In genomic region chr2:20439193-20439475, GRCh38 we compare ENCODE assay signal across 1 cellular context.
A peak's percentile ranks its signal among the peaks of the same experiment; 100 is the strongest.
TF ChIP-seq lines count a peak whose summit lies in the region.

No MANE protein-coding gene starts in this region.

TF ChIP-seq in HepG2, 621 proteins besides CTCF, POLR2A, EP300 and RAD21 (continued from another document and continues in another):
- TF ChIP-seq UBTF (CRISPR knock-in tag; IDR thresholded peaks at IDR 0.05), result no peak
- TF ChIP-seq CEBPZ (IDR thresholded peaks at IDR 0.05; ENCODE audit: low read length), result no peak
- TF ChIP-seq GABPB1 (CRISPR knock-in tag; IDR thresholded peaks at IDR 0.05), result no peak
- 0 out of 2 replicates have a peak, but pooled peaks have one; percentile 18 for TF ChIP-seq CCDC6 (CRISPR knock-in tag; IDR thresholded peaks at IDR 0.05)
- TF ChIP-seq ZFP1 (CRISPR knock-in tag; IDR thresholded peaks at IDR 0.05), result no peak
- no peak for TF ChIP-seq ZNF326 (CRISPR knock-in tag; IDR thresholded peaks at IDR 0.05; ENCODE audit: borderline replicate concordance)
- no peak for TF ChIP-seq ZBTB38 (CRISPR knock-in tag; IDR thresholded peaks at IDR 0.05)
- no peak for TF ChIP-seq ZNF772 (CRISPR knock-in tag; IDR thresholded peaks at IDR 0.05)
- TF ChIP-seq ZNF563 (CRISPR knock-in tag; IDR thresholded peaks at IDR 0.05), result no peak
- no peak for TF ChIP-seq SMAD9 (CRISPR knock-in tag; IDR thresholded peaks at IDR 0.05)
- TF ChIP-seq ZFP62 (CRISPR knock-in tag; IDR thresholded peaks at IDR 0.05), result no peak
- TF ChIP-seq RBFOX2 (IDR thresholded peaks at IDR 0.05; ENCODE audit: low read depth, low read length), result no peak
- TF ChIP-seq ZEB1 (IDR thresholded peaks at IDR 0.05; ENCODE audit: insufficient replicate concordance, low read depth), result no peak
- no peak for TF ChIP-seq ZNF672 (CRISPR knock-in tag; IDR thresholded peaks at IDR 0.05)
- TF ChIP-seq GRHL1 (CRISPR knock-in tag; conservative IDR thresholded peaks at IDR 0.05), result no peak
- no peak for TF ChIP-seq ZNF607 (CRISPR knock-in tag; IDR thresholded peaks at IDR 0.05; ENCODE audit: borderline replicate concordance)
- TF ChIP-seq ZNF552 (CRISPR knock-in tag; IDR thresholded peaks at IDR 0.05; ENCODE audit: borderline replicate concordance), result no peak
- 0 out of 2 replicates have a peak, but pooled peaks have one; percentile 56 for TF ChIP-seq TBX2 (CRISPR knock-in tag; IDR thresholded peaks at IDR 0.05; ENCODE audit: borderline replicate concordance)
- no peak for TF ChIP-seq TEAD3 (CRISPR knock-in tag; optimal IDR thresholded peaks at IDR 0.05; ENCODE audit: borderline replicate concordance)
- no peak for TF ChIP-seq RNF2 (conservative IDR thresholded peaks at IDR 0.05; ENCODE audit: low read depth)
- TF ChIP-seq ZNF264 (CRISPR knock-in tag; IDR thresholded peaks at IDR 0.05), result no peak
- TF ChIP-seq ARHGAP35 (CRISPR knock-in tag; IDR thresholded peaks at IDR 0.05; ENCODE audit: borderline replicate concordance), result no peak
- TF ChIP-seq ZSCAN12 (CRISPR knock-in tag; IDR thresholded peaks at IDR 0.05), result no peak
- 0 out of 2 replicates have a peak, but pooled peaks have one; percentile 44 for TF ChIP-seq ZBTB42 (CRISPR knock-in tag; IDR thresholded peaks at IDR 0.05)
- no peak for TF ChIP-seq NR2F2 (IDR thresholded peaks at IDR 0.05; ENCODE audit: borderline replicate concordance, low read depth)
- no peak for TF ChIP-seq ZNF333 (CRISPR knock-in tag; IDR thresholded peaks at IDR 0.05; ENCODE audit: borderline replicate concordance)
- no peak for TF ChIP-seq PCBP1 (IDR thresholded peaks at IDR 0.05; ENCODE audit: borderline replicate concordance, low read depth, low read length)
- no peak for TF ChIP-seq THAP7 (CRISPR knock-in tag; IDR thresholded peaks at IDR 0.05)
- TF ChIP-seq ZNF430 (CRISPR knock-in tag; IDR thresholded peaks at IDR 0.05), result no peak
- no peak for TF ChIP-seq IRF2 (CRISPR knock-in tag; IDR thresholded peaks at IDR 0.05)
- no peak for TF ChIP-seq KDM6A (CRISPR knock-in tag; IDR thresholded peaks at IDR 0.05; ENCODE audit: low read depth)
- TF ChIP-seq ZNF121 (CRISPR knock-in tag; IDR thresholded peaks at IDR 0.05), result peak; percentile 97
- peak; percentile 48; the same call in 1 of the 2 replicates for TF ChIP-seq GATAD2A (CRISPR knock-in tag; IDR thresholded peaks at IDR 0.05)
- TF ChIP-seq ZNF781 (CRISPR knock-in tag; IDR thresholded peaks at IDR 0.05; ENCODE audit: borderline replicate concordance, not compliant biosample characterization), result no peak
- TF ChIP-seq SNAI1 (CRISPR knock-in tag; IDR thresholded peaks at IDR 0.05; ENCODE audit: borderline replicate concordance), result no peak
- no peak for TF ChIP-seq XBP1 (CRISPR knock-in tag; IDR thresholded peaks at IDR 0.05)
- TF ChIP-seq PITX1 (CRISPR knock-in tag; IDR thresholded peaks at IDR 0.05), result 0 out of 2 replicates have a peak, but pooled peaks have one; percentile 19
- TF ChIP-seq NR2F1 (CRISPR knock-in tag; IDR thresholded peaks at IDR 0.05), result 0 out of 4 replicates have a peak, but pooled peaks of 1 of the 2 experiments have one; percentile 13
- TF ChIP-seq ZNF350 (CRISPR knock-in tag; IDR thresholded peaks at IDR 0.05; ENCODE audit: borderline replicate concordance, low read depth), result no peak
- TF ChIP-seq EEA1 (CRISPR knock-in tag; IDR thresholded peaks at IDR 0.05; ENCODE audit: borderline replicate concordance), result no peak
- no peak for TF ChIP-seq FOXP4 (CRISPR knock-in tag; IDR thresholded peaks at IDR 0.05)
- TF ChIP-seq SETDB1 (CRISPR knock-in tag; IDR thresholded peaks at IDR 0.05; ENCODE audit: borderline replicate concordance), result no peak
- no peak for TF ChIP-seq AGO1 (IDR thresholded peaks at IDR 0.05; ENCODE audit: low read depth, low read length, poor library complexity, severe bottlenecking)
- 0 out of 2 replicates have a peak, but pooled peaks have one; percentile 3 for TF ChIP-seq SMC3 (IDR thresholded peaks at IDR 0.05; ENCODE audit: low read length)
- TF ChIP-seq SRY (CRISPR knock-in tag; IDR thresholded peaks at IDR 0.05), result no peak
- no peak for TF ChIP-seq ZNF740 (CRISPR knock-in tag; IDR thresholded peaks at IDR 0.05)
- TF ChIP-seq ZNF280B (CRISPR knock-in tag; IDR thresholded peaks at IDR 0.05; ENCODE audit: borderline replicate concordance), result no peak
- TF ChIP-seq ZNF761 (CRISPR knock-in tag; conservative IDR thresholded peaks at IDR 0.05), result no peak
- TF ChIP-seq HNF1B (CRISPR knock-in tag; IDR thresholded peaks at IDR 0.05), result no peak
- no peak for TF ChIP-seq TBP (CRISPR knock-in tag; IDR thresholded peaks at IDR 0.05)
- no peak for TF ChIP-seq ZNF331 (CRISPR knock-in tag; IDR thresholded peaks at IDR 0.05)
- TF ChIP-seq RCOR2 (CRISPR knock-in tag; IDR thresholded peaks at IDR 0.05), result 0 out of 2 replicates have a peak, but pooled peaks have one; percentile 27
- TF ChIP-seq ZNF777 (CRISPR knock-in tag; IDR thresholded peaks at IDR 0.05), result no peak
- TF ChIP-seq ZNF292 (CRISPR knock-in tag; IDR thresholded peaks at IDR 0.05; ENCODE audit: borderline replicate concordance, low read depth), result no peak
- TF ChIP-seq HMG20B (CRISPR knock-in tag; conservative IDR thresholded peaks at IDR 0.05), result no peak
- TF ChIP-seq ZNF367 (CRISPR knock-in tag; IDR thresholded peaks at IDR 0.05; ENCODE audit: borderline replicate concordance), result no peak
- TF ChIP-seq RARA (CRISPR knock-in tag; IDR thresholded peaks at IDR 0.05), result peak; percentile 47; the same call in 1 of the 2 replicates
- no peak for TF ChIP-seq FOXJ3 (CRISPR knock-in tag; IDR thresholded peaks at IDR 0.05; ENCODE audit: borderline replicate concordance)
- no peak for TF ChIP-seq ZNF205 (CRISPR knock-in tag; IDR thresholded peaks at IDR 0.05)
- TF ChIP-seq LCORL (IDR thresholded peaks at IDR 0.05), result no peak
- 0 out of 2 replicates have a peak, but pooled peaks have one; percentile 20 for TF ChIP-seq LCORL (CRISPR knock-in tag; IDR thresholded peaks at IDR 0.05)
- TF ChIP-seq DR1 (CRISPR knock-in tag; IDR thresholded peaks at IDR 0.05), result no peak
- TF ChIP-seq ZNF383 (CRISPR knock-in tag; IDR thresholded peaks at IDR 0.05; ENCODE audit: borderline replicate concordance), result no peak
- no peak for TF ChIP-seq MZF1 (CRISPR knock-in tag; IDR thresholded peaks at IDR 0.05; ENCODE audit: borderline replicate concordance)
- TF ChIP-seq CREM (IDR thresholded peaks at IDR 0.05), result 0 out of 2 replicates have a peak, but pooled peaks have one; percentile 17
- TF ChIP-seq CREM (CRISPR knock-in tag; IDR thresholded peaks at IDR 0.05), result no peak
- TF ChIP-seq ZNF615 (CRISPR knock-in tag; IDR thresholded peaks at IDR 0.05; ENCODE audit: borderline replicate concordance), result no peak
- TF ChIP-seq YY1 (IDR thresholded peaks at IDR 0.05; ENCODE audit: insufficient read depth, insufficient replicate concordance, low read depth, low read length), result no peak
- TF ChIP-seq ZFX (CRISPR knock-in tag; IDR thresholded peaks at IDR 0.05; ENCODE audit: low read depth), result no peak
- TF ChIP-seq RBM39 (IDR thresholded peaks at IDR 0.05; ENCODE audit: low read depth, low read length, poor library complexity, severe bottlenecking), result no peak
